In genomic region chr22:38567531-38568245, GRCh38 we compare ENCODE assay signal across 20 cellular contexts. TPM values are rescaled to one million over a fixed set of nuclear protein-coding genes. Genes with fewer than 3 reads are reported as not detected.
DNase-seq lines count a peak whose midpoint lies in the region; ATAC-seq and TF ChIP-seq lines count a peak whose summit lies in the region.
"Had no signal": no experiment of that assay in that cellular context is flagged by ENCODE, and none has a peak within 500 bp of the region (broad histone marks: within the 10 kb centered on the region; RNA-seq: fewer than 3 reads in every experiment).

No MANE protein-coding gene starts in this region.

- no peak overlapping the region for H3K4me3 ChIP-seq in dorsolateral prefrontal cortex
- H3K4me3 ChIP-seq: A549; BLaER1 treated with 17β-estradiol and CSF1 and Interleukin-3, amounts not matched to agents 10 nM and 100 nM; uterus had no signal

- ATAC-seq in HG02588 (IDR thresholded peaks at IDR 0.05; ENCODE audit: unreplicated experiment): no peak
- ATAC-seq: A549; HCT116; stimulated activated naive CD8-positive, alpha-beta T cell treated with anti-CD3 and anti-CD28 coated beads, Interleukin-15, amount 100 ng/mL, for 72 hours had no signal

- H3K27ac ChIP-seq in dorsolateral prefrontal cortex: peak overlapping the region in 57 of 59 donors; percentile 0 to 89 (median 65)
- H3K27ac ChIP-seq: A549; BLaER1 treated with 17β-estradiol and CSF1 and Interleukin-3, amounts not matched to agents 10 nM and 100 nM; HL-60; uterus had no signal

- DNase-seq in SIG-M5 treated with dmso at 0.1 percent for 504 hours (lab: John Stamatoyannopoulos, UW; ENCODE audit: unreplicated experiment) (peak; percentile 13), SIG-M5 (lab: John Stamatoyannopoulos, UW) (no peak), MV-4-11 (lab: John Stamatoyannopoulos, UW) (peak; percentile 76), dorsolateral prefrontal cortex (no peak), superior temporal gyrus (ENCODE audit: extremely low spot score) (peak; percentile 27), T-helper 9 cell (no peak)
- no peak for DNase-seq in activated CD8-positive, alpha-beta memory T cell treated with anti-CD3 and anti-CD28 coated beads, Interleukin-2, amount 50 U/mL, for 48 hours
- DNase-seq: activated CD4-positive, alpha-beta T cell treated with anti-CD3 and anti-CD28 coated beads for 1 hour; activated gamma-delta T cell; NCI-H2029 treated with DMSO at 0.1 percent for 48 hours; posterior cingulate gyrus; RPMI8226; stimulated activated CD4-positive, alpha-beta T cell treated with anti-CD3 and anti-CD28 coated beads, Interleukin-2, amount 100 ng/mL, for 24 hours; stimulated activated naive CD8-positive, alpha-beta T cell treated with anti-CD3 and anti-CD28 coated beads, Interleukin-15, amount 100 ng/mL, for 72 hours; uterus had no signal

- H3K27me3 ChIP-seq in dorsolateral prefrontal cortex: no peaks in the 10 kb centered on the region
- H3K27me3 ChIP-seq: uterus had no signal

- intact Hi-C loops in dorsolateral prefrontal cortex (cut with DNase I): no loop called here

- no peak for TF ChIP-seq CTCF in dorsolateral prefrontal cortex (IDR thresholded peaks at IDR 0.05 in 54 of 56, conservative IDR thresholded peaks at IDR 0.05 in 2 of 56; ENCODE audit: low read depth in 1 of 56, partially characterized antibody in 56 of 56)

RNA-seq across cellular contexts. Expression of gene DMC1, which starts 2.3 kb away (rescaled TPM):
- 1 to 10 TPM in 86 of 120 experiments, under 1 TPM in 30, not detected in 4; 0.23 to 4.2 (median 1.6) TPM for total RNA-seq in dorsolateral prefrontal cortex

Comparison
In these comparisons a context has a peak if more than half of its experiments do, and no peak if none do; other contexts are left out.
1. DNase-seq: peak in SIG-M5 treated with dmso at 0.1 percent for 504 hours (single experiment), MV-4-11 (single experiment) and superior temporal gyrus (single experiment); none in SIG-M5 (single experiment), dorsolateral prefrontal cortex (0 of 10), T-helper 9 cell (single experiment) and activated CD8-positive, alpha-beta memory T cell treated with anti-CD3 and anti-CD28 coated beads, Interleukin-2, amount 50 U/mL, for 48 hours (single experiment).